In the genomic region with DNA sequence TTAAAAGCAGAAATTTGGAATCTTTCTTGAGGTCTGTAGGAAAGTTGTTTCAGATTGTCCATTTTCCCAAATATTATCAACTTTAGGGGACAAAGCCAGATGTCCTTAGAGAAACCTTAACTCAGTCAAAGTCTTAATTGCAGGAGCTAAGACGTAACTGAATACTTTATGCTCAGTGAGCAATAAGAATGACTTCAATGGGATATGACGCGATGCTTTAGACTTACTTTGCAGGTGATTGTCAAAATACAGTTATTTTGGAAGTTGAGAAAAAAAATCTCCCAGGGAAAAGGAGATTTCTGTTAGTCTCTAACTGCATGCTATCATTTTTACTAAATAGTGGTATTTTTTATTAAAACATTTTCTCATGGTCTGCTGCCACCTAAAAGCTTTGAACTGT, we compare ENCODE assay signal across 4 cellular contexts.
TF ChIP-seq lines count a peak whose summit lies in the region.

No MANE protein-coding gene starts in this region.

TF ChIP-seq in HepG2, 621 proteins besides CTCF, POLR2A, EP300 and RAD21:
- peak; percentile 15; the same call in 1 of the 2 replicates for TF ChIP-seq CREB1 (IDR thresholded peaks at IDR 0.05)
- TF ChIP-seq CREB1 (CRISPR knock-in tag; IDR thresholded peaks at IDR 0.05): no peak
- TF ChIP-seq XRCC5 (optimal IDR thresholded peaks at IDR 0.05; ENCODE audit: low read length): no peak

TF ChIP-seq in GM23338, 12 proteins besides CTCF, POLR2A, EP300 and RAD21:
- TF ChIP-seq NANOG (IDR thresholded peaks at IDR 0.05; ENCODE audit: borderline replicate concordance): no peak

TF ChIP-seq in Ishikawa, 13 proteins besides CTCF, POLR2A, EP300 and RAD21:
- TF ChIP-seq NFIC (IDR thresholded peaks at IDR 0.05) (peak; percentile 71), ZBTB7A (IDR thresholded peaks at IDR 0.05; ENCODE audit: low read depth) (no peak), YY1 (IDR thresholded peaks at IDR 0.05; ENCODE audit: low read depth) (no peak), CEBPB (IDR thresholded peaks at IDR 0.05) (no peak), TCF12 (IDR thresholded peaks at IDR 0.05; ENCODE audit: low read depth) (peak; percentile 83), TEAD4 (IDR thresholded peaks at IDR 0.05) (peak; percentile 76), TAF1 (IDR thresholded peaks at IDR 0.05; ENCODE audit: low read depth) (no peak), EGR1 (IDR thresholded peaks at IDR 0.05) (no peak), FOXM1 (IDR thresholded peaks at IDR 0.05; ENCODE audit: borderline replicate concordance, low read depth) (peak; percentile 91), CREB1 (IDR thresholded peaks at IDR 0.05; ENCODE audit: low read depth) (peak; percentile 42)
- TF ChIP-seq, protein P1, sequence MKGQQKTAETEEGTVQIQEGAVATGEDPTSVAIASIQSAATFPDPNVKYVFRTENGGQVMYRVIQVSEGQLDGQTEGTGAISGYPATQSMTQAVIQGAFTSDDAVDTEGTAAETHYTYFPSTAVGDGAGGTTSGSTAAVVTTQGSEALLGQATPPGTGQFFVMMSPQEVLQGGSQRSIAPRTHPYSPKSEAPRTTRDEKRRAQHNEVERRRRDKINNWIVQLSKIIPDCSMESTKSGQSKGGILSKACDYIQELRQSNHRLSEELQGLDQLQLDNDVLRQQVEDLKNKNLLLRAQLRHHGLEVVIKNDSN (IDR thresholded peaks at IDR 0.05): no peak
- TF ChIP-seq, protein P2, sequence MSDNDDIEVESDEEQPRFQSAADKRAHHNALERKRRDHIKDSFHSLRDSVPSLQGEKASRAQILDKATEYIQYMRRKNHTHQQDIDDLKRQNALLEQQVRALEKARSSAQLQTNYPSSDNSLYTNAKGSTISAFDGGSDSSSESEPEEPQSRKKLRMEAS (IDR thresholded peaks at IDR 0.05): no peak
- TF ChIP-seq, protein P3, sequence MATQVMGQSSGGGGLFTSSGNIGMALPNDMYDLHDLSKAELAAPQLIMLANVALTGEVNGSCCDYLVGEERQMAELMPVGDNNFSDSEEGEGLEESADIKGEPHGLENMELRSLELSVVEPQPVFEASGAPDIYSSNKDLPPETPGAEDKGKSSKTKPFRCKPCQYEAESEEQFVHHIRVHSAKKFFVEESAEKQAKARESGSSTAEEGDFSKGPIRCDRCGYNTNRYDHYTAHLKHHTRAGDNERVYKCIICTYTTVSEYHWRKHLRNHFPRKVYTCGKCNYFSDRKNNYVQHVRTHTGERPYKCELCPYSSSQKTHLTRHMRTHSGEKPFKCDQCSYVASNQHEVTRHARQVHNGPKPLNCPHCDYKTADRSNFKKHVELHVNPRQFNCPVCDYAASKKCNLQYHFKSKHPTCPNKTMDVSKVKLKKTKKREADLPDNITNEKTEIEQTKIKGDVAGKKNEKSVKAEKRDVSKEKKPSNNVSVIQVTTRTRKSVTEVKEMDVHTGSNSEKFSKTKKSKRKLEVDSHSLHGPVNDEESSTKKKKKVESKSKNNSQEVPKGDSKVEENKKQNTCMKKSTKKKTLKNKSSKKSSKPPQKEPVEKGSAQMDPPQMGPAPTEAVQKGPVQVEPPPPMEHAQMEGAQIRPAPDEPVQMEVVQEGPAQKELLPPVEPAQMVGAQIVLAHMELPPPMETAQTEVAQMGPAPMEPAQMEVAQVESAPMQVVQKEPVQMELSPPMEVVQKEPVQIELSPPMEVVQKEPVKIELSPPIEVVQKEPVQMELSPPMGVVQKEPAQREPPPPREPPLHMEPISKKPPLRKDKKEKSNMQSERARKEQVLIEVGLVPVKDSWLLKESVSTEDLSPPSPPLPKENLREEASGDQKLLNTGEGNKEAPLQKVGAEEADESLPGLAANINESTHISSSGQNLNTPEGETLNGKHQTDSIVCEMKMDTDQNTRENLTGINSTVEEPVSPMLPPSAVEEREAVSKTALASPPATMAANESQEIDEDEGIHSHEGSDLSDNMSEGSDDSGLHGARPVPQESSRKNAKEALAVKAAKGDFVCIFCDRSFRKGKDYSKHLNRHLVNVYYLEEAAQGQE (IDR thresholded peaks at IDR 0.05; ENCODE audit: low read depth): no peak

TF ChIP-seq in WTC11, 78 proteins besides CTCF, POLR2A, EP300 and RAD21:
- TF ChIP-seq RORB (CRISPR knock-in tag; IDR thresholded peaks at IDR 0.05): no peak
TF ChIP-seq in WTC11: peak in this region for 0.
